ENCODE assay signal across 8 cellular contexts in genomic region chr20:63942250-63943006, GRCh38. TPM values are rescaled to one million over a fixed set of nuclear protein-coding genes. Genes with fewer than 3 reads are reported as not detected.
DNase-seq lines count a peak whose midpoint lies in the region; ATAC-seq and TF ChIP-seq lines count a peak whose summit lies in the region.

No MANE protein-coding gene starts in this region.

- no peaks in the 10 kb centered on the region for H3K9me3 ChIP-seq in DND-41 (ENCODE audit: insufficient read depth, low read length, severe bottlenecking)

- no peak for TF ChIP-seq CTCF in DND-41 (IDR thresholded peaks at IDR 0.05; ENCODE audit: borderline replicate concordance, extremely low read depth, low read length, poor library complexity, severe bottlenecking)

- POLR2A ChIA-PET in activated naive CD8-positive, alpha-beta T cell treated with anti-CD3 and anti-CD28 coated beads, Interleukin-2, amount 10 ng/mL, durations not matched to agents 7 days and 5 days (lab: Charles Lee): interaction anchor here (1.5 kb wide), 1 partner anchor 14 kb away, joined by 8 read pairs; the partner anchor contains the start of gene UCKL1

- no peak for ATAC-seq in DND-41 (ENCODE audit: insufficient read depth, low read depth)
- ATAC-seq in activated naive CD8-positive, alpha-beta T cell treated with anti-CD3 and anti-CD28 coated beads, Interleukin-2, amount 10 ng/mL, durations not matched to agents 7 days and 5 days (ENCODE audit: low read depth): no peak
- peak; percentile 20 for ATAC-seq in left colon
- ATAC-seq in HG02571 (IDR thresholded peaks at IDR 0.05; ENCODE audit: unreplicated experiment): no peak
- no peak for ATAC-seq in HG02678 (IDR thresholded peaks at IDR 0.05; ENCODE audit: unreplicated experiment)

- DNase-seq in DND-41: peak; percentile 47
- peak; percentile 15 for DNase-seq in NCI-H1048 (lab: John Stamatoyannopoulos, UW)
- peak; percentile 71 for DNase-seq in activated naive CD8-positive, alpha-beta T cell treated with anti-CD3 and anti-CD28 coated beads, Interleukin-2, amount 10 ng/mL, durations not matched to agents 7 days and 5 days
- DNase-seq in left colon: peak in 1 of 2 donors; percentile 59
- no peak for DNase-seq in KG1 (lab: John Stamatoyannopoulos, UW)
- no peak for DNase-seq in NCI-H2081 (lab: John Stamatoyannopoulos, UW)

- H3K4me1 ChIP-seq in DND-41 (ENCODE audit: insufficient read depth, low read length): no peaks in the 10 kb centered on the region

- no peak overlapping the region for H3K27ac ChIP-seq in DND-41 (ENCODE audit: low read length)

- H4K20me1 ChIP-seq in DND-41 (ENCODE audit: insufficient read depth, low read length): peaks cover 82% of the 10 kb centered on the region

- peaks cover 14% of the 10 kb centered on the region for H3K4me1 Mint-ChIP-seq in activated naive CD8-positive, alpha-beta T cell treated with anti-CD3 and anti-CD28 coated beads, Interleukin-2, amount 10 ng/mL, durations not matched to agents 7 days and 5 days

- no peaks in the 10 kb centered on the region for H3K9me3 Mint-ChIP-seq in activated naive CD8-positive, alpha-beta T cell treated with anti-CD3 and anti-CD28 coated beads, Interleukin-2, amount 10 ng/mL, durations not matched to agents 7 days and 5 days

- peak overlapping the region; percentile 63 for H3K4me3 Mint-ChIP-seq in activated naive CD8-positive, alpha-beta T cell treated with anti-CD3 and anti-CD28 coated beads, Interleukin-2, amount 10 ng/mL, durations not matched to agents 7 days and 5 days

- no peak overlapping the region for H3K4me2 ChIP-seq in DND-41 (ENCODE audit: insufficient read depth, low read length)

- peak overlapping the region; percentile 90 for H3K27ac Mint-ChIP-seq in activated naive CD8-positive, alpha-beta T cell treated with anti-CD3 and anti-CD28 coated beads, Interleukin-2, amount 10 ng/mL, durations not matched to agents 7 days and 5 days

- H3K27me3 Mint-ChIP-seq in activated naive CD8-positive, alpha-beta T cell treated with anti-CD3 and anti-CD28 coated beads, Interleukin-2, amount 10 ng/mL, durations not matched to agents 7 days and 5 days: no peaks in the 10 kb centered on the region

- H3K36me3 ChIP-seq in DND-41 (ENCODE audit: insufficient read depth, low read length): peaks cover 82% of the 10 kb centered on the region

- no peaks in the 10 kb centered on the region for H3K27me3 ChIP-seq in DND-41 (ENCODE audit: insufficient read depth, low read length, poor library complexity)

- H3K36me3 Mint-ChIP-seq in activated naive CD8-positive, alpha-beta T cell treated with anti-CD3 and anti-CD28 coated beads, Interleukin-2, amount 10 ng/mL, durations not matched to agents 7 days and 5 days: peaks cover 5% of the 10 kb centered on the region

- H3K79me2 ChIP-seq in DND-41 (ENCODE audit: insufficient read depth, low read length): peaks cover 53% of the 10 kb centered on the region

- intact Hi-C loops in left colon (cut with DNase I, micrococcal nuclease): no loop called here

- H3K9ac ChIP-seq in DND-41 (ENCODE audit: low read depth, low read length): no peak overlapping the region

- H3K4me3 ChIP-seq in DND-41 (ENCODE audit: low read depth in 1 of 2, low read length in 2 of 2): no peak overlapping the region

- H2AFZ ChIP-seq in DND-41 (ENCODE audit: low read depth, low read length): no peak overlapping the region

RNA-seq across cellular contexts. Expression of gene UCKL1, which starts 13.8 kb away (rescaled TPM):
- total RNA-seq in activated naive CD8-positive, alpha-beta T cell treated with anti-CD3 and anti-CD28 coated beads, Interleukin-2, amount 10 ng/mL, durations not matched to agents 7 days and 5 days: 10 to 100 TPM; 45.0 to 48.4 TPM
- total RNA-seq in left colon: 10 to 100 TPM; 41.7 to 44.8 TPM

RNA-seq across cellular contexts. Expression of gene ZNF512B, which starts 27.3 kb away (rescaled TPM):
- total RNA-seq in activated naive CD8-positive, alpha-beta T cell treated with anti-CD3 and anti-CD28 coated beads, Interleukin-2, amount 10 ng/mL, durations not matched to agents 7 days and 5 days: 10 to 100 TPM; 15.4 TPM
- total RNA-seq in left colon: 1 to 10 TPM; 1.3 to 2.9 TPM

RNA-seq across cellular contexts. Expression of gene SAMD10, which starts 37.0 kb away (rescaled TPM):
- total RNA-seq in activated naive CD8-positive, alpha-beta T cell treated with anti-CD3 and anti-CD28 coated beads, Interleukin-2, amount 10 ng/mL, durations not matched to agents 7 days and 5 days: 10 to 100 TPM; 16.2 to 18.8 TPM
- 1 to 10 TPM; 5.8 to 9.5 TPM for total RNA-seq in left colon

RNA-seq across cellular contexts. Expression of gene PRPF6, which starts 38.5 kb away (rescaled TPM):
- total RNA-seq in activated naive CD8-positive, alpha-beta T cell treated with anti-CD3 and anti-CD28 coated beads, Interleukin-2, amount 10 ng/mL, durations not matched to agents 7 days and 5 days: 10 to 100 TPM; 76.7 to 78.4 TPM
- total RNA-seq in left colon: 10 to 100 TPM; 51.7 to 51.8 TPM

RNA-seq across cellular contexts. Expression of gene DNAJC5, which starts 47.5 kb away (rescaled TPM):
- total RNA-seq in activated naive CD8-positive, alpha-beta T cell treated with anti-CD3 and anti-CD28 coated beads, Interleukin-2, amount 10 ng/mL, durations not matched to agents 7 days and 5 days: 10 to 100 TPM; 48.3 to 49.2 TPM
- 10 to 100 TPM; 55.3 to 79.4 TPM for total RNA-seq in left colon

Comparison
In these comparisons a context has a peak if more than half of its experiments do, and no peak if none do; other contexts are left out.
1. DNase-seq: peak in DND-41 (single experiment), NCI-H1048 (single experiment) and activated naive CD8-positive, alpha-beta T cell treated with anti-CD3 and anti-CD28 coated beads, Interleukin-2, amount 10 ng/mL, durations not matched to agents 7 days and 5 days (single experiment); none in KG1 (single experiment) and NCI-H2081 (0 of 2).
2. RNA of gene ZNF512B, which starts 27.3 kb away (total RNA-seq): 15.4 TPM in activated naive CD8-positive, alpha-beta T cell treated with anti-CD3 and anti-CD28 coated beads, Interleukin-2, amount 10 ng/mL, durations not matched to agents 7 days and 5 days; 1.3 to 2.9 TPM in left colon; every median in the first group is over 4 times any median in the second.